Comparison of ENCODE assay signal across 2 cellular contexts in genomic region chr16:82067042-82067809, GRCh38.
TF ChIP-seq lines count a peak whose summit lies in the region.

No MANE protein-coding gene starts in this region.

TF ChIP-seq in HepG2, 621 proteins besides CTCF, POLR2A, EP300 and RAD21 (continued from another document and continues in another):
- TF ChIP-seq ZNF124 (CRISPR knock-in tag; IDR thresholded peaks at IDR 0.05), result no peak
- peak; percentile 58; the same call in 1 of the 2 replicates for TF ChIP-seq ZBTB10 (CRISPR knock-in tag; IDR thresholded peaks at IDR 0.05; ENCODE audit: borderline replicate concordance)
- TF ChIP-seq MED1 (CRISPR knock-in tag; IDR thresholded peaks at IDR 0.05), result peak; percentile 55
- no peak for TF ChIP-seq ZNF850 (CRISPR knock-in tag; conservative IDR thresholded peaks at IDR 0.05)
- peak; percentile 89 for TF ChIP-seq HNF4A (CRISPR knock-in tag; IDR thresholded peaks at IDR 0.05)
- TF ChIP-seq SALL2 (CRISPR knock-in tag; IDR thresholded peaks at IDR 0.05), result 0 out of 2 replicates have a peak, but pooled peaks have one; percentile 32
- TF ChIP-seq RERE (CRISPR knock-in tag; IDR thresholded peaks at IDR 0.05; ENCODE audit: low read depth), result 0 out of 2 replicates have a peak, but pooled peaks have one; percentile 62
- TF ChIP-seq ATF5 (CRISPR knock-in tag; IDR thresholded peaks at IDR 0.05; ENCODE audit: low read depth), result no peak
- TF ChIP-seq SUZ12 (IDR thresholded peaks at IDR 0.05; ENCODE audit: low read depth, low read length), result no peak
- peak; percentile 52; the same call in 1 of the 2 replicates for TF ChIP-seq E2F1 (CRISPR knock-in tag; IDR thresholded peaks at IDR 0.05)
- peak; percentile 48; the same call in 1 of the 2 replicates for TF ChIP-seq ARID3A (IDR thresholded peaks at IDR 0.05; ENCODE audit: low read depth, low read length)
- no peak for TF ChIP-seq FOXP1 (IDR thresholded peaks at IDR 0.05)
- TF ChIP-seq FOXP1 (CRISPR knock-in tag; IDR thresholded peaks at IDR 0.05), result peak; percentile 40; the same call in 1 of the 2 replicates
- TF ChIP-seq HHEX (CRISPR knock-in tag; IDR thresholded peaks at IDR 0.05), result no peak

TF ChIP-seq in GM12891, 5 proteins besides CTCF, POLR2A, EP300 and RAD21 (continued from another document):
- TF ChIP-seq POU2F2 (IDR thresholded peaks at IDR 0.05; ENCODE audit: low read depth, low read length), result no peak
- no peak for TF ChIP-seq SPI1 (IDR thresholded peaks at IDR 0.05; ENCODE audit: low read depth, low read length)
